In genomic region chr18:9898792-9899549, GRCh38 we compare ENCODE assay signal across 9 cellular contexts.
DNase-seq lines count a peak whose midpoint lies in the region; ATAC-seq lines count a peak whose summit lies in the region.
"Had no signal": no experiment of that assay in that cellular context is flagged by ENCODE, and none has a peak within 500 bp of the region (broad histone marks: within the 10 kb centered on the region; RNA-seq: fewer than 3 reads in every experiment).

No MANE protein-coding gene starts in this region.

- peak; percentile 86 for DNase-seq in ACHN
- DNase-seq in SIG-M5 (lab: John Stamatoyannopoulos, UW) = peak; percentile 84
- DNase-seq in foreskin melanocyte = peak; percentile 52
- DNase-seq in NCI-H524 treated with DMSO at 0.1 percent for 48 hours (lab: John Stamatoyannopoulos, UW) = no peak
- DNase-seq: C1 segment of cervical spinal cord had no signal

- in situ Hi-C loops in ACHN (cut with HindIII; ENCODE audit: low pct_ligation_motif_present, low pct_unique_long_range_greater_than_20kb, low sequenced_read_pairs) = no loop called here

- peak; percentile 65 for ATAC-seq in HG03432 (IDR thresholded peaks at IDR 0.05; ENCODE audit: unreplicated experiment)
- ATAC-seq in HG02870 (IDR thresholded peaks at IDR 0.05; ENCODE audit: unreplicated experiment) = no peak
- ATAC-seq in GM21737 (IDR thresholded peaks at IDR 0.05; ENCODE audit: unreplicated experiment) = no peak
- ATAC-seq in GM18858 (IDR thresholded peaks at IDR 0.05; ENCODE audit: unreplicated experiment) = no peak
